ENCODE assay signal across 8 cellular contexts in the genomic region with DNA sequence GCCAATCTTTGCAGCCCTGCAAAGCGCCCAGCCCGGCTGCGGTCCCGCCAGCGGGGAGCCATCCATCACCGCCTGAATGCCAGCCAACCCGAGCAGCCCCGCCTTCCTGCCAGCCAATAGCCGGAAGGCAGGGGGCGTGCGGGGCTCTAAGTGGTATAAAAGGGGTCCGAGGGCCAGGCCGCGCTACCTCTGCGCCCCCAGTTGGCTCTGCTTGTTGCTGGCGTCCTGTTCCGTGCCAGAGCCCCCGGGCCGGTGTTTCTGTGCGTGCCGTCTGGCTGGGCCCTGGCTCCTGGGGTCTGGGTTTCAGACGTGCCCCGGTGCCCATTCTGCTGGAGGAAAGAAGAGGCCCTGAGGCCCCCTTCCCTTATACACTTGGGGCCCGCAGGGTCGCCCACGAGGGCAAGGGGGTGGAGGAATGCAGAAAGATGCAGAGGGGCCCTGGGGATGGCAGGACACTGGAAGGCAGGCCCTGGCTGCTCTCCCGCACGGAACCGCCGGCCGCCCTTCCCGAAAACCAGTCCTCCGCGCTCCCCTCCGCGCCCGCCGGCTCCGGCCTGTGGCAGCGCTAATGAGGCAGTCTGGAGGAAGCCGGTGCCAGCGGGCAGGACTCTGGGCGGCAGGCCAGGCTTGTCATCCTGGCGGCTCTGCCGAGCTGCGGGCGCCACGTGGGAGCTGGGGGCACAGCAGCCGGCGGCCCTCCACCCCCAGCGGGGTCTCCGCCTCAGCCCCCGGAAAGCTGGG. TPM values are rescaled to one million over a fixed set of nuclear protein-coding genes. Genes with fewer than 3 reads are reported as not detected.
DNase-seq lines count a peak whose midpoint lies in the region; ATAC-seq and TF ChIP-seq lines count a peak whose summit lies in the region.

No MANE protein-coding gene starts in this region.

- no peak for ATAC-seq in GM19452 (IDR thresholded peaks at IDR 0.05; ENCODE audit: unreplicated experiment)

- TF ChIP-seq POLR2A in spleen (IDR thresholded peaks at IDR 0.05): no peak

- DNase-seq in SKM-1 treated with dmso at 0.1 percent for 144 hours (lab: John Stamatoyannopoulos, UW; ENCODE audit: unreplicated experiment) (peak; percentile 29), SKM-1 (lab: John Stamatoyannopoulos, UW; ENCODE audit: unreplicated experiment) (no peak), NCI-H2171 (lab: John Stamatoyannopoulos, UW) (peak; percentile 83), spleen (peak; percentile 92)

- H3K9me3 Mint-ChIP-seq in dendritic cell treated with granulocyte-macrophage colony-stimulating factor and Interleukin-4, amounts not matched to agents 40 ng/mL and 50 ng/mL, for 4 days: no peaks in the 10 kb centered on the region

- H3K9me3 ChIP-seq in spleen: no peaks in the 10 kb centered on the region

- intact Hi-C loops in dendritic cell treated with granulocyte-macrophage colony-stimulating factor and Interleukin-4, amounts not matched to agents 40 ng/mL and 50 ng/mL, for 4 days (cut with micrococcal nuclease): loop anchor here (10.0 kb wide), 2 partner anchors 351 to 591 kb away; a partner anchor contains a TSS
- intact Hi-C loops in spleen (cut with DNase I; ENCODE audit: low total_unique reads): loop anchor here (2.0 kb wide), 1 partner anchor 107 kb away; no protein-coding TSS in a partner anchor

- no peaks in the 10 kb centered on the region for H3K36me3 ChIP-seq in spleen

- TF ChIP-seq CTCF in WI38 (IDR thresholded peaks at IDR 0.05; ENCODE audit: low read depth, low read length) (peak; percentile 15; the same call in 1 of the 2 replicates), spleen (IDR thresholded peaks at IDR 0.05 in 8 of 11, conservative IDR thresholded peaks at IDR 0.05 in 3 of 11) (peak in 7 of 11 experiments; percentile 7 to 43 (median 29))

- peaks cover 26 to 62% (median 44%) of the 10 kb centered on the region in 6 donors for H3K4me1 ChIP-seq in spleen

- H3K27ac ChIP-seq in layer of hippocampus (ENCODE audit: low read depth, low read length) (peak overlapping the region; percentile 84), spleen (peak overlapping the region in 7 of 8 donors; percentile 29 to 82 (median 66))

- H3K27me3 ChIP-seq in layer of hippocampus (ENCODE audit: control insufficient read depth, insufficient read depth, low read length) (no peaks in the 10 kb centered on the region), spleen (replicated peaks in 1 of 7) (peaks cover 0 to 60% (median 5%) of the 10 kb centered on the region in 7 donors)

- peaks cover 52% of the 10 kb centered on the region for H3K4me1 Mint-ChIP-seq in dendritic cell treated with granulocyte-macrophage colony-stimulating factor and Interleukin-4, amounts not matched to agents 40 ng/mL and 50 ng/mL, for 4 days (ENCODE audit: low read depth)

- no peaks in the 10 kb centered on the region for H3K36me3 Mint-ChIP-seq in dendritic cell treated with granulocyte-macrophage colony-stimulating factor and Interleukin-4, amounts not matched to agents 40 ng/mL and 50 ng/mL, for 4 days (ENCODE audit: low read depth)

- peak overlapping the region; percentile 96 for H3K27ac Mint-ChIP-seq in dendritic cell treated with granulocyte-macrophage colony-stimulating factor and Interleukin-4, amounts not matched to agents 40 ng/mL and 50 ng/mL, for 4 days

- peak overlapping the region; percentile 51 for H3K4me3 ChIP-seq in WI38 (ENCODE audit: low read depth, low read length)
- H3K4me3 ChIP-seq in spleen: peak overlapping the region; percentile 30 to 70 (median 50)

- H3K4me3 Mint-ChIP-seq in dendritic cell treated with granulocyte-macrophage colony-stimulating factor and Interleukin-4, amounts not matched to agents 40 ng/mL and 50 ng/mL, for 4 days: peak overlapping the region; percentile 86

- WGBS in spleen, 5 donors: 0 to 1% (median 1%) methylated on average over 20 to 53 of the region's 53 CpGs

- peaks cover 11% of the 10 kb centered on the region for H3K27me3 Mint-ChIP-seq in dendritic cell treated with granulocyte-macrophage colony-stimulating factor and Interleukin-4, amounts not matched to agents 40 ng/mL and 50 ng/mL, for 4 days

RNA-seq across cellular contexts. Expression of a gene that starts 14.0 kb away (rescaled TPM):
- total RNA-seq in spleen: 10 to 100 TPM in 3 of 7 donors, 1 to 10 TPM in 4; 6.0 to 15.0 (median 9.0) TPM
- 1 to 10 TPM; 7.3 to 9.6 (median 8.5) TPM for polyA plus RNA-seq in spleen

RNA-seq across cellular contexts. Expression of a gene that starts 24.6 kb away (rescaled TPM):
- total RNA-seq in spleen: 100 to 1,000 TPM; 111 to 242 (median 142) TPM
- 10 to 100 TPM; 21.2 to 59.5 (median 25.7) TPM for polyA plus RNA-seq in spleen

RNA-seq across cellular contexts. Expression of a gene that starts 52.7 kb away (rescaled TPM):
- 100 to 1,000 TPM; 216 to 380 (median 235) TPM for total RNA-seq in spleen
- 1,000 to 10,000 TPM in 1 of 3 donors, 100 to 1,000 TPM in 2; 328 to 1,020 (median 665) TPM for polyA plus RNA-seq in spleen
